ENCODE assay signal across 2 cellular contexts in the genomic region with DNA sequence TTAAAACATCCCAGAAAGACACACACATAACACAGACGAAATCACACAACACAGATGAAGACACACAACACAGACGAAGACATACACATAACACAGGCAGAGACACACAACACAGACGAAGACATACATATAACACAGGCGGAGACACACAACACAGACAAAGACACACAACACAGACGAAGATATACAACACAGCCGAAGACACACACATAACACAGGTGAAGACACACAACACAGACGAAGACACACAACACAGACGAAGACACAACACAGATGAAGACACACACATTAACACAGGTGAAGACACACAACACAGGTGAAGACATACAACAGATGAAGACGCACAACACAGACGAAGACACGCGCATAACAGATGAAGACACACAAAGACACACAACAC.
TF ChIP-seq lines count a peak whose summit lies in the region.

No MANE protein-coding gene starts in this region.

TF ChIP-seq in WTC11, 78 proteins besides CTCF, POLR2A, EP300 and RAD21:
- TF ChIP-seq, protein P1, sequence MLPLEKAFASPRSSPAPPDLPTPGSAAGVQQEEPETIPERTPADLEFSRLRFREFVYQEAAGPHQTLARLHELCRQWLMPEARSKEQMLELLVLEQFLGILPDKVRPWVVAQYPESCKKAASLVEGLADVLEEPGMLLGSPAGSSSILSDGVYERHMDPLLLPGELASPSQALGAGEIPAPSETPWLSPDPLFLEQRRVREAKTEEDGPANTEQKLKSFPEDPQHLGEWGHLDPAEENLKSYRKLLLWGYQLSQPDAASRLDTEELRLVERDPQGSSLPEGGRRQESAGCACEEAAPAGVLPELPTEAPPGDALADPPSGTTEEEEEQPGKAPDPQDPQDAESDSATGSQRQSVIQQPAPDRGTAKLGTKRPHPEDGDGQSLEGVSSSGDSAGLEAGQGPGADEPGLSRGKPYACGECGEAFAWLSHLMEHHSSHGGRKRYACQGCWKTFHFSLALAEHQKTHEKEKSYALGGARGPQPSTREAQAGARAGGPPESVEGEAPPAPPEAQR (CRISPR knock-in tag; IDR thresholded peaks at IDR 0.05), result no peak
- TF ChIP-seq ZNF671 (CRISPR knock-in tag; IDR thresholded peaks at IDR 0.05) (no peak), MXD4 (CRISPR knock-in tag; IDR thresholded peaks at IDR 0.05; ENCODE audit: borderline replicate concordance) (no peak), NFE2L1 (CRISPR knock-in tag; IDR thresholded peaks at IDR 0.05) (0 out of 2 replicates have a peak, but pooled peaks have one; percentile 40), ETV6 (CRISPR knock-in tag; IDR thresholded peaks at IDR 0.05) (no peak), NFYB (CRISPR knock-in tag; conservative IDR thresholded peaks at IDR 0.05; ENCODE audit: low read depth) (no peak)
- TF ChIP-seq, protein P2, sequence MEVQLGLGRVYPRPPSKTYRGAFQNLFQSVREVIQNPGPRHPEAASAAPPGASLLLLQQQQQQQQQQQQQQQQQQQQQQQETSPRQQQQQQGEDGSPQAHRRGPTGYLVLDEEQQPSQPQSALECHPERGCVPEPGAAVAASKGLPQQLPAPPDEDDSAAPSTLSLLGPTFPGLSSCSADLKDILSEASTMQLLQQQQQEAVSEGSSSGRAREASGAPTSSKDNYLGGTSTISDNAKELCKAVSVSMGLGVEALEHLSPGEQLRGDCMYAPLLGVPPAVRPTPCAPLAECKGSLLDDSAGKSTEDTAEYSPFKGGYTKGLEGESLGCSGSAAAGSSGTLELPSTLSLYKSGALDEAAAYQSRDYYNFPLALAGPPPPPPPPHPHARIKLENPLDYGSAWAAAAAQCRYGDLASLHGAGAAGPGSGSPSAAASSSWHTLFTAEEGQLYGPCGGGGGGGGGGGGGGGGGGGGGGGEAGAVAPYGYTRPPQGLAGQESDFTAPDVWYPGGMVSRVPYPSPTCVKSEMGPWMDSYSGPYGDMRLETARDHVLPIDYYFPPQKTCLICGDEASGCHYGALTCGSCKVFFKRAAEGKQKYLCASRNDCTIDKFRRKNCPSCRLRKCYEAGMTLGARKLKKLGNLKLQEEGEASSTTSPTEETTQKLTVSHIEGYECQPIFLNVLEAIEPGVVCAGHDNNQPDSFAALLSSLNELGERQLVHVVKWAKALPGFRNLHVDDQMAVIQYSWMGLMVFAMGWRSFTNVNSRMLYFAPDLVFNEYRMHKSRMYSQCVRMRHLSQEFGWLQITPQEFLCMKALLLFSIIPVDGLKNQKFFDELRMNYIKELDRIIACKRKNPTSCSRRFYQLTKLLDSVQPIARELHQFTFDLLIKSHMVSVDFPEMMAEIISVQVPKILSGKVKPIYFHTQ (CRISPR knock-in tag; IDR thresholded peaks at IDR 0.05), result no peak

TF ChIP-seq in H1, 55 proteins besides CTCF, POLR2A, EP300 and RAD21:
- no peak for TF ChIP-seq JUND (IDR thresholded peaks at IDR 0.05; ENCODE audit: low read length)
- no peak for TF ChIP-seq CEBPB (IDR thresholded peaks at IDR 0.05; ENCODE audit: low read depth, low read length)
- TF ChIP-seq SIRT6 (IDR thresholded peaks at IDR 0.05; ENCODE audit: low read length), result no peak
- TF ChIP-seq ASH2L (IDR thresholded peaks at IDR 0.05; ENCODE audit: low read length), result no peak
- TF ChIP-seq HDAC2 (IDR thresholded peaks at IDR 0.05; ENCODE audit: borderline replicate concordance in 1 of 2, low read depth in 2 of 2, low read length in 2 of 2), result no peak
- TF ChIP-seq NANOG (IDR thresholded peaks at IDR 0.05; ENCODE audit: insufficient read depth, low read depth, low read length, poor library complexity, severe bottlenecking), result no peak
- no peak for TF ChIP-seq TBP (IDR thresholded peaks at IDR 0.05; ENCODE audit: low read depth, low read length)
- no peak for TF ChIP-seq SIX5 (IDR thresholded peaks at IDR 0.05; ENCODE audit: low read depth, low read length)
- no peak for TF ChIP-seq TCF12 (IDR thresholded peaks at IDR 0.05; ENCODE audit: low read depth, low read length)
- no peak for TF ChIP-seq ZNF274 (IDR thresholded peaks at IDR 0.05; ENCODE audit: borderline replicate concordance, extremely low read depth, low read length)
- TF ChIP-seq TEAD4 (IDR thresholded peaks at IDR 0.05; ENCODE audit: low read depth, low read length), result no peak
- TF ChIP-seq POLR2AphosphoS5 (IDR thresholded peaks at IDR 0.05; ENCODE audit: low read depth, low read length), result no peak
